ENCODE assay signal across 20 cellular contexts in genomic region chr1:64811131-64811530, GRCh38.
"Had no signal": no experiment of that assay in that cellular context is flagged by ENCODE, and none has a peak within 500 bp of the region (broad histone marks: within the 10 kb centered on the region; RNA-seq: fewer than 3 reads in every experiment).

No MANE protein-coding gene starts in this region.

- DNase-seq: activated CD4-positive, alpha-beta T cell treated with anti-CD3 and anti-CD28 coated beads for 36 hours; activated CD4-positive, alpha-beta T cell treated with anti-CD3 and anti-CD28 coated beads, Interleukin-2, amount 50 U/mL, for 48 hours; activated gamma-delta T cell treated with Interleukin-2 at 50 U/mL for 16 hours; effector CD4-positive, alpha-beta T cell; heart left ventricle; kidney; left lung; nephron progenitor cell; occipital lobe; retina; spleen; stimulated activated CD4-positive, alpha-beta T cell treated with anti-CD3 and anti-CD28 coated beads, Interleukin-4, amount 100 ng/mL, for 4 hours; testis; upper lobe of left lung; WERI-Rb-1 had no signal

- H3K4me3 Mint-ChIP-seq: activated CD4-positive, alpha-beta T cell treated with anti-CD3 and anti-CD28 coated beads for 36 hours; activated T-helper 1 cell treated with anti-CD3 and anti-CD28 coated beads, Interleukin-12 subunit alpha, Interleukin-12 subunit beta, Interleukin-2, Interleukin-4 antibody, amounts not matched to agents 30 ng/mL and 10 ng/mL and 1 ng/mL, durations not matched to agents 14 hours and 24 hours and 36 hours; nephron progenitor cell; stimulated activated memory B cell treated with anti-CD40 and anti-IgM and Interleukin-4, amounts not matched to agents 10 μg/mL and 1 μg/mL and 100 μg/mL, for 72 hours had no signal

- H3K27me3 Mint-ChIP-seq: activated CD4-positive, alpha-beta T cell treated with anti-CD3 and anti-CD28 coated beads for 36 hours; stimulated activated memory B cell treated with anti-CD40 and anti-IgM and Interleukin-4, amounts not matched to agents 10 μg/mL and 1 μg/mL and 100 μg/mL, for 72 hours had no signal

- H3K9me3 ChIP-seq: gastroesophageal sphincter, heart left ventricle, left lung, spleen, testis, upper lobe of left lung had no signal

- H3K27me3 ChIP-seq: gastroesophageal sphincter, heart left ventricle, left lung, spleen, testis, upper lobe of left lung had no signal

- ATAC-seq: activated CD4-positive, alpha-beta T cell treated with anti-CD3 and anti-CD28 coated beads for 36 hours; activated naive CD4-positive, alpha-beta T cell treated with anti-CD3 and anti-CD28 coated beads, Interleukin-2, amount 50 U/mL, for 72 hours; esophagus mucosa; gastroesophageal sphincter; heart left ventricle; left lung; stimulated activated memory B cell treated with anti-CD40 and anti-IgM and Interleukin-4, amounts not matched to agents 10 μg/mL and 1 μg/mL and 100 μg/mL, for 72 hours had no signal

- H3K4me3 ChIP-seq: gastroesophageal sphincter, heart left ventricle, left lung, spleen, testis, upper lobe of left lung had no signal

- H3K27ac Mint-ChIP-seq: activated CD4-positive, alpha-beta T cell treated with anti-CD3 and anti-CD28 coated beads for 36 hours; activated naive CD4-positive, alpha-beta T cell treated with anti-CD3 and anti-CD28 coated beads, Interleukin-2, amount 50 U/mL, for 72 hours; activated T-helper 1 cell treated with anti-CD3 and anti-CD28 coated beads, Interleukin-12 subunit alpha, Interleukin-12 subunit beta, Interleukin-2, Interleukin-4 antibody, amounts not matched to agents 30 ng/mL and 10 ng/mL and 1 ng/mL, durations not matched to agents 14 hours and 24 hours and 36 hours; nephron progenitor cell; stimulated activated memory B cell treated with anti-CD40 and anti-IgM and Interleukin-4, amounts not matched to agents 10 μg/mL and 1 μg/mL and 100 μg/mL, for 72 hours had no signal

- H3K27ac ChIP-seq: gastroesophageal sphincter, left lung, spleen, testis, upper lobe of left lung, WERI-Rb-1 had no signal

- FAIRE-seq: kidney had no signal

- H3K36me3 Mint-ChIP-seq: activated naive CD4-positive, alpha-beta T cell treated with anti-CD3 and anti-CD28 coated beads, Interleukin-2, amount 50 U/mL, for 72 hours had no signal

- H3K4me1 Mint-ChIP-seq: activated CD4-positive, alpha-beta T cell treated with anti-CD3 and anti-CD28 coated beads for 36 hours; nephron progenitor cell; stimulated activated memory B cell treated with anti-CD40 and anti-IgM and Interleukin-4, amounts not matched to agents 10 μg/mL and 1 μg/mL and 100 μg/mL, for 72 hours had no signal

- H3K36me3 ChIP-seq: left lung, upper lobe of left lung, WERI-Rb-1 had no signal

- H3K4me1 ChIP-seq: left lung, spleen, testis, upper lobe of left lung had no signal

- H3K9me3 Mint-ChIP-seq: activated naive CD4-positive, alpha-beta T cell treated with anti-CD3 and anti-CD28 coated beads, Interleukin-2, amount 50 U/mL, for 72 hours; activated T-helper 1 cell treated with anti-CD3 and anti-CD28 coated beads, Interleukin-12 subunit alpha, Interleukin-12 subunit beta, Interleukin-2, Interleukin-4 antibody, amounts not matched to agents 30 ng/mL and 10 ng/mL and 1 ng/mL, durations not matched to agents 14 hours and 24 hours and 36 hours; stimulated activated memory B cell treated with anti-CD40 and anti-IgM and Interleukin-4, amounts not matched to agents 10 μg/mL and 1 μg/mL and 100 μg/mL, for 72 hours had no signal
